Comparison of ENCODE assay signal across 1 cellular context in the genomic region with DNA sequence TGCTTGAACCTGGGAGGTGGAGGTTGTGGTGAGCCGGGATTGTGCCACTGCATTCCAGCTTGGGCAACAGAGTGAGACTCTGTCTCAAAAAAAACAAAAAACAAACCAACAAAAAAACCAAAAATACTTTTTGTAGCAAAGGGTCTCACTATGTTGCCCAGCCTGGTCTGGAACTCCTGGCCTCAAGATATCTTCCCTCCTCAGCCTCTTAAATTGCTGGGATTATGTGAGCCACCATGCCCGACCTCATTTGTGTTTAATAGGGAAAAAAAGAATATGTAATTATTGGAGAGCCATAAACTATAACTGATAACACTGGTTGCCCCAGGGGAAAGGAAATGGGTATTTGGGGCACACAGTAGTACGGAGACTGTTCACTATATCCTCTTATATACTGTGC.
TF ChIP-seq lines count a peak whose summit lies in the region.

No MANE protein-coding gene starts in this region.

TF ChIP-seq in HepG2, 621 proteins besides CTCF, POLR2A, EP300 and RAD21 (continued from another document):
- TF ChIP-seq, protein P1, sequence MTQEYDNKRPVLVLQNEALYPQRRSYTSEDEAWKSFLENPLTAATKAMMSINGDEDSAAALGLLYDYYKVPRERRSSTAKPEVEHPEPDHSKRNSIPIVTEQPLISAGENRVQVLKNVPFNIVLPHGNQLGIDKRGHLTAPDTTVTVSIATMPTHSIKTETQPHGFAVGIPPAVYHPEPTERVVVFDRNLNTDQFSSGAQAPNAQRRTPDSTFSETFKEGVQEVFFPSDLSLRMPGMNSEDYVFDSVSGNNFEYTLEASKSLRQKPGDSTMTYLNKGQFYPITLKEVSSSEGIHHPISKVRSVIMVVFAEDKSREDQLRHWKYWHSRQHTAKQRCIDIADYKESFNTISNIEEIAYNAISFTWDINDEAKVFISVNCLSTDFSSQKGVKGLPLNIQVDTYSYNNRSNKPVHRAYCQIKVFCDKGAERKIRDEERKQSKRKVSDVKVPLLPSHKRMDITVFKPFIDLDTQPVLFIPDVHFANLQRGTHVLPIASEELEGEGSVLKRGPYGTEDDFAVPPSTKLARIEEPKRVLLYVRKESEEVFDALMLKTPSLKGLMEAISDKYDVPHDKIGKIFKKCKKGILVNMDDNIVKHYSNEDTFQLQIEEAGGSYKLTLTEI (CRISPR knock-in tag; conservative IDR thresholded peaks at IDR 0.05) = no peak
